In the genomic region with DNA sequence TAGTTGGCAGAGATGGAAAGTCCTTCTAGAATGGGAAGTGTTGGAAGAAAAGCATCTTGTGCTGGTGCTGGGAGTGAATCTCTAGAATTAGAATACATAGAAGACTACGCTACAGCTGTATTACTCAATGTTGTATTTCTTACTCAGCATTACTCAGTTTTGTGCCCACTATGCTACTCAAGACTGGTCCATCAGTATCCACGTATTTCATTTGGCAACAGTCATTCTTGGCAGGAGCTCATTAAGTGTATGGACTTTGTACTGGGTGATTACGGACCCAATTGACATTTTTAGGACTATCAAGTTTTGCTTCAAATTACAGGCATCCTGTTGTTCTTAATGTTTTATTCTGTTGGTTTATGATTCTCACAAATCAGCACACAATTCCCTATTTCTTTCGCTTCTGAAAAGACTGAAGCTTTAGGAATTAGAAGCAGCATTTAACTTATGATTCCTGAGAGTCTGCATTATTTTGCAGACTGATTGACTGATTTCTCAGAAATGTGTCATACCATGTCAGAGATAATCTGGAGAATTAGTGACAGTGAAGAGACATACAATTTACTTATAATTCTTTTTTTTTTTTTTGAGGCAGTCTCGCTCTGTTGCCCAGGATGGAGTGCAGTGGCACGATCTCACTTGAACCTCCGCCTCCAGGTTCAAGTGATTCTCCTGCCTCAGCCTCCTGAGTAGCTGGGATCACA, we compare ENCODE assay signal across 1 cellular context.
TF ChIP-seq lines count a peak whose summit lies in the region.

No MANE protein-coding gene starts in this region.

TF ChIP-seq in HepG2, 621 proteins besides CTCF, POLR2A, EP300 and RAD21 (continued from another document):
- TF ChIP-seq, protein P1, sequence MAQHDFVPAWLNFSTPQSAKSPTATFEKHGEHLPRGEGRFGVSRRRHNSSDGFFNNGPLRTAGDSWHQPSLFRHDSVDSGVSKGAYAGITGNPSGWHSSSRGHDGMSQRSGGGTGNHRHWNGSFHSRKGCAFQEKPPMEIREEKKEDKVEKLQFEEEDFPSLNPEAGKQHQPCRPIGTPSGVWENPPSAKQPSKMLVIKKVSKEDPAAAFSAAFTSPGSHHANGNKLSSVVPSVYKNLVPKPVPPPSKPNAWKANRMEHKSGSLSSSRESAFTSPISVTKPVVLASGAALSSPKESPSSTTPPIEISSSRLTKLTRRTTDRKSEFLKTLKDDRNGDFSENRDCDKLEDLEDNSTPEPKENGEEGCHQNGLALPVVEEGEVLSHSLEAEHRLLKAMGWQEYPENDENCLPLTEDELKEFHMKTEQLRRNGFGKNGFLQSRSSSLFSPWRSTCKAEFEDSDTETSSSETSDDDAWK (CRISPR knock-in tag; IDR thresholded peaks at IDR 0.05), result no peak
- TF ChIP-seq, protein P2, sequence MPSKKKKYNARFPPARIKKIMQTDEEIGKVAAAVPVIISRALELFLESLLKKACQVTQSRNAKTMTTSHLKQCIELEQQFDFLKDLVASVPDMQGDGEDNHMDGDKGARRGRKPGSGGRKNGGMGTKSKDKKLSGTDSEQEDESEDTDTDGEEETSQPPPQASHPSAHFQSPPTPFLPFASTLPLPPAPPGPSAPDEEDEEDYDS (CRISPR knock-in tag; IDR thresholded peaks at IDR 0.05), result no peak
- TF ChIP-seq, protein P3, sequence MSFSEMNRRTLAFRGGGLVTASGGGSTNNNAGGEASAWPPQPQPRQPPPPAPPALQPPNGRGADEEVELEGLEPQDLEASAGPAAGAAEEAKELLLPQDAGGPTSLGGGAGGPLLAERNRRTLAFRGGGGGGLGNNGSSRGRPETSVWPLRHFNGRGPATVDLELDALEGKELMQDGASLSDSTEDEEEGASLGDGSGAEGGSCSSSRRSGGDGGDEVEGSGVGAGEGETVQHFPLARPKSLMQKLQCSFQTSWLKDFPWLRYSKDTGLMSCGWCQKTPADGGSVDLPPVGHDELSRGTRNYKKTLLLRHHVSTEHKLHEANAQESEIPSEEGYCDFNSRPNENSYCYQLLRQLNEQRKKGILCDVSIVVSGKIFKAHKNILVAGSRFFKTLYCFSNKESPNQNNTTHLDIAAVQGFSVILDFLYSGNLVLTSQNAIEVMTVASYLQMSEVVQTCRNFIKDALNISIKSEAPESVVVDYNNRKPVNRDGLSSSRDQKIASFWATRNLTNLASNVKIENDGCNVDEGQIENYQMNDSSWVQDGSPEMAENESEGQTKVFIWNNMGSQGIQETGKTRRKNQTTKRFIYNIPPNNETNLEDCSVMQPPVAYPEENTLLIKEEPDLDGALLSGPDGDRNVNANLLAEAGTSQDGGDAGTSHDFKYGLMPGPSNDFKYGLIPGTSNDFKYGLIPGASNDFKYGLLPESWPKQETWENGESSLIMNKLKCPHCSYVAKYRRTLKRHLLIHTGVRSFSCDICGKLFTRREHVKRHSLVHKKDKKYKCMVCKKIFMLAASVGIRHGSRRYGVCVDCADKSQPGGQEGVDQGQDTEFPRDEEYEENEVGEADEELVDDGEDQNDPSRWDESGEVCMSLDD (CRISPR knock-in tag; IDR thresholded peaks at IDR 0.05; ENCODE audit: borderline replicate concordance), result no peak
TF ChIP-seq in HepG2: peak in this region for 0.
